10 cellular contexts compared by ENCODE assay signal in genomic region chr1:247102381-247102780, GRCh38. TPM values are rescaled to one million over a fixed set of nuclear protein-coding genes. Genes with fewer than 3 reads are reported as not detected.
DNase-seq lines count a peak whose midpoint lies in the region; ATAC-seq and TF ChIP-seq lines count a peak whose summit lies in the region.
"Had no signal": no experiment of that assay in that cellular context is flagged by ENCODE, and none has a peak within 500 bp of the region (broad histone marks: within the 10 kb centered on the region; RNA-seq: fewer than 3 reads in every experiment).

No MANE protein-coding gene starts in this region.

- H3K27ac Mint-ChIP-seq in CD4-positive, alpha-beta T cell, result no peak overlapping the region
- no peak overlapping the region for H3K27ac Mint-ChIP-seq in nephron

- POLR2A ChIA-PET in CD4-positive, alpha-beta T cell (lab: Charles Lee), result no interaction called here

- peaks cover 29% of the 10 kb centered on the region for H3K79me2 ChIP-seq in mammary epithelial cell (ENCODE audit: insufficient read depth, low read length)

- no peak overlapping the region for H2AFZ ChIP-seq in mammary epithelial cell (ENCODE audit: low read depth, low read length)

- H3K27me3 ChIP-seq in CD4-positive, alpha-beta T cell (ENCODE audit: control insufficient read depth, insufficient read depth, low read length), result peaks cover 6% of the 10 kb centered on the region
- H3K27me3 ChIP-seq in HUES6 (ENCODE audit: control insufficient read depth, insufficient read depth, low read length) (peaks cover 1% of the 10 kb centered on the region; the same call in 1 of the 2 replicates), mammary epithelial cell (ENCODE audit: insufficient read depth, low read length) (no peaks in the 10 kb centered on the region)
- H3K27me3 ChIP-seq: cardiac muscle cell, left lung had no signal

- peak overlapping the region; percentile 87; the same call in 1 of the 2 replicates for H3K4me3 ChIP-seq in HUES6 (ENCODE audit: low read depth, low read length)
- H3K4me3 ChIP-seq in mammary epithelial cell (replicated peaks in 1 of 3; ENCODE audit: insufficient read depth in 1 of 3, low read depth in 2 of 3, low read length in 3 of 3), result no peak overlapping the region

- dilution Hi-C loops in mammary epithelial cell (cut with HindIII; ENCODE audit: low sequenced_read_pairs), result no loop called here

- ATAC-seq in CD4-positive, alpha-beta T cell (ENCODE audit: poor library complexity), result no peak
- ATAC-seq: left lung had no signal

- TF ChIP-seq CTCF in CD4-positive, alpha-beta T cell (IDR thresholded peaks at IDR 0.05), result no peak
- TF ChIP-seq CTCF in mammary epithelial cell (conservative IDR thresholded peaks at IDR 0.05 in 1 of 2, IDR thresholded peaks at IDR 0.05 in 1 of 2; ENCODE audit: extremely low read depth in 1 of 2, insufficient read depth in 1 of 2, low read depth in 1 of 2, low read length in 2 of 2) (no peak), nephron (IDR thresholded peaks at IDR 0.05; ENCODE audit: unreplicated experiment in 3 of 3) (no peak)

- peaks cover 49% of the 10 kb centered on the region for H3K9me3 ChIP-seq in CD4-positive, alpha-beta T cell (ENCODE audit: control insufficient read depth, low read length)
- H3K9me3 ChIP-seq in HUES6 (ENCODE audit: control insufficient read depth, insufficient read depth, low read depth, low read length), result peaks cover 18% of the 10 kb centered on the region; the same call in 1 of the 2 replicates
- peaks cover 42% of the 10 kb centered on the region for H3K9me3 ChIP-seq in mammary epithelial cell (replicated peaks; ENCODE audit: insufficient read depth, low read length)

- H3K36me3 Mint-ChIP-seq in CD4-positive, alpha-beta T cell (ENCODE audit: low read depth), result peaks cover 63% of the 10 kb centered on the region
- H3K36me3 Mint-ChIP-seq in nephron (ENCODE audit: low read depth), result peaks cover 64% of the 10 kb centered on the region

- peaks cover 17% of the 10 kb centered on the region for H3K27me3 Mint-ChIP-seq in CD4-positive, alpha-beta T cell
- H3K27me3 Mint-ChIP-seq in nephron (ENCODE audit: low read depth), result no peaks in the 10 kb centered on the region

- peak overlapping the region; percentile 69 for H3K4me3 Mint-ChIP-seq in CD4-positive, alpha-beta T cell
- H3K4me3 Mint-ChIP-seq in nephron, result peak overlapping the region; percentile 90 to 93 (median 92)

- no TSS peak for BruUV-seq in mammary epithelial cell (replicated peaks; lab: Mats Ljungman, UMichigan)

- CTCF ChIA-PET in CD4-positive, alpha-beta T cell (lab: Charles Lee), result no interaction called here
- CTCF ChIA-PET in mammary epithelial cell (lab: Charles Lee; ENCODE audit: low non-redundant PET), result no interaction called here

- DNase-seq in CD4-positive, alpha-beta T cell, result no peak
- DNase-seq in mammary epithelial cell (no peak), islet precursor cell (no peak), NCI-H510A (lab: John Stamatoyannopoulos, UW) (no peak), iPS-NIHi11 (ENCODE audit: low spot score) (no peak), hepatic stellate cell (ENCODE audit: low spot score) (no peak)
- DNase-seq: left lung had no signal

- intact Hi-C loops in CD4-positive, alpha-beta T cell (cut with DNase I, micrococcal nuclease), result loop anchor here (5.0 to 10.0 kb wide), 6 partner anchors 70 to 538 kb away; partner anchors contain the start of genes AHCTF1 (in 1 of the 2), CNST (in 1 of the 2), TFB2M (in 1 of the 2) and ZNF124 (in 1 of the 2)
- intact Hi-C loops in mammary epithelial cell (cut with micrococcal nuclease), result no loop called here

- H3K4me1 ChIP-seq in HUES6 (ENCODE audit: control insufficient read depth, insufficient read depth, low read length) (peaks cover 15% of the 10 kb centered on the region; the same call in 1 of the 2 replicates), mammary epithelial cell (ENCODE audit: insufficient read depth, low read length) (no peaks in the 10 kb centered on the region)

- peaks cover 20% of the 10 kb centered on the region for H3K4me1 Mint-ChIP-seq in CD4-positive, alpha-beta T cell (ENCODE audit: low read depth)
- peaks cover 5% of the 10 kb centered on the region for H3K4me1 Mint-ChIP-seq in nephron

- 94% methylated on average over 1 of the region's 1 CpG for WGBS in mammary epithelial cell (ENCODE audit: low coverage, missing lambda C conversion rate)

- in situ Hi-C loops in mammary epithelial cell (cut with MboI; ENCODE audit: low sequenced_read_pairs in 2 of 2), result no loop called here

- peaks cover 11% of the 10 kb centered on the region for H3K9me3 Mint-ChIP-seq in CD4-positive, alpha-beta T cell
- H3K9me3 Mint-ChIP-seq in nephron, result peaks cover 43% of the 10 kb centered on the region

- H3K9ac ChIP-seq in HUES6 (ENCODE audit: low read length) (no peak overlapping the region), mammary epithelial cell (ENCODE audit: insufficient read depth, low read length) (no peak overlapping the region)

- peaks cover 46% of the 10 kb centered on the region for H3K36me3 ChIP-seq in HUES6 (ENCODE audit: control insufficient read depth, insufficient read depth, low read length)
- peaks cover 19% of the 10 kb centered on the region for H3K36me3 ChIP-seq in mammary epithelial cell (ENCODE audit: insufficient read depth, low read length)

- H4K20me1 ChIP-seq in mammary epithelial cell (ENCODE audit: insufficient read depth, low read length), result no peaks in the 10 kb centered on the region

- H3K4me2 ChIP-seq in mammary epithelial cell (ENCODE audit: insufficient read depth, low read depth, low read length), result peak overlapping the region; percentile 68

- no peak overlapping the region for H3K27ac ChIP-seq in CD4-positive, alpha-beta T cell (ENCODE audit: low read depth, low read length)
- H3K27ac ChIP-seq in HUES6 (ENCODE audit: low read depth, low read length) (no peak overlapping the region), mammary epithelial cell (ENCODE audit: insufficient read depth, low read depth, low read length) (no peak overlapping the region)
- H3K27ac ChIP-seq: cardiac muscle cell, left lung had no signal

RNA-seq across cellular contexts. Expression of gene ZNF669, which starts 1.8 kb away (rescaled TPM):
- total RNA-seq in CD4-positive, alpha-beta T cell, result 10 to 100 TPM; 13.2 to 15.1 TPM
- 1 to 10 TPM; 7.4 to 9.0 TPM for total RNA-seq in mammary epithelial cell
- polyA plus RNA-seq in mammary epithelial cell, result 3.1 TPM
- polyA minus RNA-seq in mammary epithelial cell, result 11.7 TPM

RNA-seq across cellular contexts. Expression of gene ZNF670, which starts 23.8 kb away (rescaled TPM):
- under 1 TPM; 0.16 to 0.28 TPM for total RNA-seq in CD4-positive, alpha-beta T cell
- total RNA-seq in mammary epithelial cell, result 1 to 10 TPM; 3.3 to 4.1 TPM
- 2.0 TPM for polyA plus RNA-seq in mammary epithelial cell
- polyA minus RNA-seq in mammary epithelial cell, result 0.93 TPM
